Comparison of ENCODE assay signal across 2 cellular contexts in genomic region chr15:28592395-28592794, GRCh38. TPM values are rescaled to one million over a fixed set of nuclear protein-coding genes. Genes with fewer than 3 reads are reported as not detected.
"Had no signal": no experiment of that assay in that cellular context is flagged by ENCODE, and none has a peak within 500 bp of the region (broad histone marks: within the 10 kb centered on the region; RNA-seq: fewer than 3 reads in every experiment).

No MANE protein-coding gene starts in this region.

RNA-seq across cellular contexts. Expression of gene GOLGA6L25, which starts 39.0 kb away (rescaled TPM):
- total RNA-seq: G401, GM12878 had no signal
- polyA plus RNA-seq: GM12878 had no signal

RNA-seq across cellular contexts. Expression of gene GOLGA8G, which starts 59.6 kb away (rescaled TPM):
- total RNA-seq: G401, GM12878 had no signal
- polyA plus RNA-seq: GM12878 had no signal
